ENCODE assay signal across 12 cellular contexts in the genomic region with DNA sequence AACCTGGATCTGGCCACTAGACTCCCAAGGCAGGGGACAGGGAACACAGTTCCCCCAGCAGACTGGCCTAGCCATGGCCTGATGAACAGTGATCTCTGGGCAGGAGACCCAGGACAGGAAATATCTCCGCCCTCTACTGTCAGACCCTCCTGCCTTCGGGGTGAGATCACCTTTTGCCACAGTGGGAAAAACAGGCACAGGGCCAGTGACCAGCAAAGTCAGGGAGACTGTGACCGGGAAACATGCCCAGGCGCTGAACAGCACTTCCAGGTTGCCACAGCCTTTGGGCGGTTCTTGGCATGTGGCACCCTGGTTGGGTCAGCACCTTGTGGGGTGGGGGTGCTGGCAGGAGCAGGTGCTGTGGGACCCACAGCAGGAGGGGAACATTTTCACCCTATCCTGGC. TPM values are rescaled to one million over a fixed set of nuclear protein-coding genes. Genes with fewer than 3 reads are reported as not detected.
DNase-seq lines count a peak whose midpoint lies in the region; ATAC-seq and TF ChIP-seq lines count a peak whose summit lies in the region.
"Had no signal": no experiment of that assay in that cellular context is flagged by ENCODE, and none has a peak within 500 bp of the region (broad histone marks: within the 10 kb centered on the region; RNA-seq: fewer than 3 reads in every experiment).

No MANE protein-coding gene starts in this region.

- H3K4me1 ChIP-seq in GM23248 (ENCODE audit: insufficient read depth) (no peaks in the 10 kb centered on the region), PC-3 (ENCODE audit: insufficient read depth, low read length) (peaks cover 18% of the 10 kb centered on the region), osteoblast (ENCODE audit: insufficient read depth, low read length) (no peaks in the 10 kb centered on the region)

- H4K20me1 ChIP-seq in GM23248 (ENCODE audit: insufficient read depth): no peaks in the 10 kb centered on the region
- H4K20me1 ChIP-seq in PC-3 (ENCODE audit: low read length): no peaks in the 10 kb centered on the region
- no peaks in the 10 kb centered on the region for H4K20me1 ChIP-seq in osteoblast (ENCODE audit: insufficient read depth, low read length)

- TF ChIP-seq CTCF in PC-3 (conservative IDR thresholded peaks at IDR 0.05; ENCODE audit: low read depth, low read length) (no peak), fibroblast of mammary gland (conservative IDR thresholded peaks at IDR 0.05; ENCODE audit: control insufficient read depth, insufficient read depth, low read depth, low read length) (no peak), osteoblast (IDR thresholded peaks at IDR 0.05; ENCODE audit: extremely low read depth, low read depth, low read length) (no peak)

- intact Hi-C loops in PC-3 (cut with micrococcal nuclease): loop anchor here (5.0 kb wide), 1 partner anchor 219 kb away; a partner anchor contains a TSS

- H3K9me2 ChIP-seq in GM23248 (ENCODE audit: insufficient read depth) (no peaks in the 10 kb centered on the region), PC-3 (replicated peaks; ENCODE audit: low read length) (no peaks in the 10 kb centered on the region)

- no peaks in the 10 kb centered on the region for H3K36me3 ChIP-seq in GM23248 (ENCODE audit: low read depth)
- no peaks in the 10 kb centered on the region for H3K36me3 ChIP-seq in PC-3 (ENCODE audit: low read depth, low read length)
- H3K36me3 ChIP-seq in osteoblast (ENCODE audit: insufficient read depth, low read length): no peaks in the 10 kb centered on the region

- ATAC-seq in PC-3: peak; percentile 12
- ATAC-seq in GM21360 (IDR thresholded peaks at IDR 0.05; ENCODE audit: unreplicated experiment): no peak

- H2AFZ ChIP-seq in GM23248: no peak overlapping the region
- no peak overlapping the region for H2AFZ ChIP-seq in PC-3 (ENCODE audit: low read length)
- H2AFZ ChIP-seq in osteoblast (ENCODE audit: low read length): no peak overlapping the region

- CTCF ChIA-PET in PC-3 (lab: Charles Lee): no interaction called here

- H3K4me3 ChIP-seq in GM23248 (no peak overlapping the region), PC-3 (ENCODE audit: low read length) (no peak overlapping the region), fibroblast of mammary gland (ENCODE audit: control insufficient read depth, low read depth, low read length) (no peak overlapping the region), osteoblast (ENCODE audit: insufficient read depth, low read length) (no peak overlapping the region)
- H3K4me3 ChIP-seq: SK-N-MC had no signal

- H3K4me2 ChIP-seq in GM23248 (ENCODE audit: unreplicated experiment) (no peak overlapping the region), PC-3 (ENCODE audit: low read length) (peak overlapping the region; percentile 94; the same call in 1 of the 2 replicates), osteoblast (ENCODE audit: insufficient read depth, low read length) (no peak overlapping the region)

- H3K9ac ChIP-seq in GM23248 (no peak overlapping the region), PC-3 (ENCODE audit: low read length) (no peak overlapping the region)

- no TSS peak for BruUV-seq in PC-3 (replicated peaks; lab: Mats Ljungman, UMichigan)

- H3K79me2 ChIP-seq in GM23248 (ENCODE audit: insufficient read depth): no peaks in the 10 kb centered on the region
- H3K79me2 ChIP-seq in PC-3 (ENCODE audit: low read length): no peaks in the 10 kb centered on the region
- no peaks in the 10 kb centered on the region for H3K79me2 ChIP-seq in osteoblast (ENCODE audit: insufficient read depth, low read length)

- H3F3A ChIP-seq in GM23248 (ENCODE audit: insufficient read depth) (0 out of 2 replicates have a peak, but pooled peaks cover 6% of the 10 kb centered on the region), PC-3 (ENCODE audit: low read length, unreplicated experiment) (no peaks in the 10 kb centered on the region)

- H3K27me3 ChIP-seq in GM23248 (replicated peaks; ENCODE audit: insufficient read depth) (no peaks in the 10 kb centered on the region), PC-3 (ENCODE audit: low read length) (no peaks in the 10 kb centered on the region), osteoblast (ENCODE audit: insufficient read depth, low read length) (no peaks in the 10 kb centered on the region)

- H3K27ac ChIP-seq in GM23248 (no peak overlapping the region), PC-3 (ENCODE audit: low read length) (no peak overlapping the region), osteoblast (ENCODE audit: low read depth, low read length) (no peak overlapping the region)
- H3K27ac ChIP-seq: SK-N-MC had no signal

- in situ Hi-C loops in GM23248 (cut with MboI): no loop called here

- POLR2A ChIA-PET in PC-3 (lab: Charles Lee; ENCODE audit: unreplicated experiment): no interaction called here

- H3K9me3 ChIP-seq in GM23248 (ENCODE audit: low read depth) (no peaks in the 10 kb centered on the region), PC-3 (ENCODE audit: low read length) (no peaks in the 10 kb centered on the region), osteoblast (ENCODE audit: low read depth, low read length) (no peaks in the 10 kb centered on the region)

- DNase-seq in GM23248 (peak; percentile 38), PC-3 (peak; percentile 56), fibroblast of mammary gland (ENCODE audit: low read depth) (peak; percentile 22), osteoblast (ENCODE audit: insufficient read length, low spot score, missing footprints) (peak; percentile 80)
- DNase-seq in activated CD8-positive, alpha-beta memory T cell treated with anti-CD3 and anti-CD28 coated beads for 24 hours: no peak
- no peak for DNase-seq in activated CD4-positive, CD25-positive, alpha-beta regulatory T cell treated with anti-CD3 and anti-CD28 coated beads, Interleukin-2, amount 50 U/mL, for 72 hours
- DNase-seq: activated CD4-positive, alpha-beta T cell treated with anti-CD3 and anti-CD28 coated beads for 4 hours; activated gamma-delta T cell treated with Interleukin-2 at 50 U/mL for 16 hours; NCI-H510A treated with DMSO at 0.1 percent for 48 hours; small intestine had no signal

- WGBS in GM23248 (ENCODE audit: low coverage in 1 of 2, low lambda C conversion rate in 2 of 2, missing lambda C conversion rate in 2 of 2), 2 experiments: 67 to 70% methylated on average over 5 of the region's 5 CpGs

RNA-seq across cellular contexts. Expression of a gene that starts 8.9 kb away (rescaled TPM):
- total RNA-seq in GM23248 (2014; rRNA removed; shearing (Covaris generic)): 4.9 and 6.8 TPM in 2 replicates
- 2.4 and 2.8 TPM in 2 replicates for polyA plus RNA-seq in GM23248 (2016; fragmentation: Nextera tagmentation; extraction: Ambion mirVana)
- 12.3 and 14.1 TPM in 2 replicates for total RNA-seq in PC-3 (2014; rRNA removed)
- total RNA-seq in osteoblast: 10.1 and 11.8 TPM in 2 replicates

RNA-seq across cellular contexts. Expression of a gene that starts 34.5 kb away (rescaled TPM):
- 1.4 and 4.6 TPM in 2 replicates for total RNA-seq in GM23248 (2014; rRNA removed; shearing (Covaris generic))
- 2.8 and 2.9 TPM in 2 replicates for polyA plus RNA-seq in GM23248 (2016; fragmentation: Nextera tagmentation; extraction: Ambion mirVana)
- total RNA-seq in PC-3 (2014; rRNA removed) (5.6 and 5.9 TPM in 2 replicates), osteoblast (2.9 and 3.8 TPM in 2 replicates)

RNA-seq across cellular contexts. Expression of a gene that starts 58.7 kb away (rescaled TPM):
- 14.1 and 15.6 TPM in 2 replicates for total RNA-seq in GM23248 (2014; rRNA removed; shearing (Covaris generic))
- polyA plus RNA-seq in GM23248 (2016; fragmentation: Nextera tagmentation; extraction: Ambion mirVana): 2.8 and 3.8 TPM in 2 replicates
- 19.9 and 22.2 TPM in 2 replicates for total RNA-seq in PC-3 (2014; rRNA removed)
- total RNA-seq in osteoblast: 14.4 and 36.9 TPM in 2 replicates

Comparison
In these comparisons a context has a peak if more than half of its experiments do, and no peak if none do; other contexts are left out.
1. DNase-seq: peak in GM23248 (single experiment), PC-3 (single experiment), fibroblast of mammary gland (single experiment) and osteoblast (single experiment); none in activated CD8-positive, alpha-beta memory T cell treated with anti-CD3 and anti-CD28 coated beads for 24 hours (single experiment) and activated CD4-positive, CD25-positive, alpha-beta regulatory T cell treated with anti-CD3 and anti-CD28 coated beads, Interleukin-2, amount 50 U/mL, for 72 hours (single experiment).